ENCODE assay signal across 10 cellular contexts in the genomic region with DNA sequence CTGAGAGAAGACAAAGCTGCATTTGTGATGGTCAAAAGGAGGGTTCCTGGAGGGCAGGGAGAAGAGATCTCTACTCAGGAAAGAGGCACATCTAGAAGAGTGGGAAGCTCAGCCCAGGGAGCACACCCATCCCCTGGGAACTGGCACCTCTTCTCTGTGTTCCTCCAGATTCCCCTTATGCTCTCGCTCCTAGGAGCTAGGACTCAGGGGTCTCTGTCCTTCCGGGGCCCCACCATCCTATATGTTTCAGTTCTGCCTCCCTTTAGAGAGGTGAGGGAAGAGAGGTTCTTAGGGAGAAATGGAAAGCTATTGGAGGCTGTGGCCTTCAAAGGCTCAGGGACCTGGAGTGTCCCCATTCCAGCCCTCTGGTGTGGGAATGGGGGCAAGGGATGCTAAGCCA.
"Had no signal": no experiment of that assay in that cellular context is flagged by ENCODE, and none has a peak within 500 bp of the region (broad histone marks: within the 10 kb centered on the region; RNA-seq: fewer than 3 reads in every experiment).

No MANE protein-coding gene starts in this region.

- FAIRE-seq: HepG2, HTR-8/SVneo, K562 had no signal

- H3K36me3 ChIP-seq: HAP-1 had no signal

- H3K4me3 ChIP-seq: HAP-1, K562 had no signal

- H3K27ac ChIP-seq: HL-60 had no signal

- ATAC-seq: GM23338, HCT116, HepG2, K562 had no signal

- DNase-seq: H7, HFFc6, KG1 had no signal

- H3K9me3 ChIP-seq: HAP-1 had no signal
